1 cellular context compared by ENCODE assay signal in genomic region chr16:14634389-14634725, GRCh38.
TF ChIP-seq lines count a peak whose summit lies in the region.

No MANE protein-coding gene starts in this region.

TF ChIP-seq in endothelial cell of umbilical vein, 7 proteins besides CTCF, POLR2A, EP300 and RAD21:
- TF ChIP-seq EZH2 (IDR thresholded peaks at IDR 0.05; ENCODE audit: borderline replicate concordance, low read depth, low read length, severe bottlenecking) (no peak), MAX (IDR thresholded peaks at IDR 0.05; ENCODE audit: insufficient read depth, insufficient read length) (no peak), GATA2 (IDR thresholded peaks at IDR 0.05; ENCODE audit: insufficient read depth, insufficient read length, low read depth, low read length) (no peak), POLR2AphosphoS5 (IDR thresholded peaks at IDR 0.05; ENCODE audit: insufficient read depth, low read depth, low read length) (no peak), FOS (IDR thresholded peaks at IDR 0.05; ENCODE audit: borderline replicate concordance, insufficient read depth, low read length) (no peak), JUN (IDR thresholded peaks at IDR 0.05; ENCODE audit: borderline replicate concordance, insufficient read depth, insufficient read length, low read depth) (no peak), MYC (IDR thresholded peaks at IDR 0.05; ENCODE audit: low read depth, low read length) (no peak)
